ENCODE assay signal across 12 cellular contexts in genomic region chr7:158702944-158703343, GRCh38. TPM values are rescaled to one million over a fixed set of nuclear protein-coding genes. Genes with fewer than 3 reads are reported as not detected.
DNase-seq lines count a peak whose midpoint lies in the region; ATAC-seq, FAIRE-seq and TF ChIP-seq lines count a peak whose summit lies in the region.
"Had no signal": no experiment of that assay in that cellular context is flagged by ENCODE, and none has a peak within 500 bp of the region (broad histone marks: within the 10 kb centered on the region; RNA-seq: fewer than 3 reads in every experiment).

No MANE protein-coding gene starts in this region.

- H3K9ac ChIP-seq in HepG2 (ENCODE audit: insufficient read depth, low read depth, low read length) (peak overlapping the region; percentile 96), OCI-LY1 (ENCODE audit: low read length) (peak overlapping the region; percentile 99), H1 (replicated peaks in 1 of 4; ENCODE audit: extremely low read depth in 1 of 4, low read depth in 3 of 4, low read length in 3 of 4) (peak overlapping the region in 1 of 4 experiments; percentile 13; a peak in 1 of 7 replicates)

- H4K91ac ChIP-seq in H1 (replicated peaks; ENCODE audit: insufficient read length, low read length): no peak overlapping the region

- no peak overlapping the region for H4K5ac ChIP-seq in H1 (ENCODE audit: insufficient read length, low read depth, low read length)

- DNase-seq in HepG2 (ENCODE audit: low spot score) (no peak), right lobe of liver (no peak), H1 (ENCODE audit: low read depth in 1 of 2, low spot score in 2 of 2) (no peak), lower leg skin (ENCODE audit: low spot score in 2 of 2) (no peak)
- DNase-seq: stimulated activated CD4-positive, alpha-beta T cell treated with anti-CD3 and anti-CD28 coated beads, Interleukin-15, amount 100 ng/mL, for 24 hours had no signal

- peak overlapping the region; percentile 77 to 99 (median 98); a peak in 4 of 6 replicates for H3K4me3 ChIP-seq in HepG2 (replicated peaks in 1 of 3; ENCODE audit: insufficient read depth in 1 of 3, low read depth in 2 of 3, low read length in 3 of 3)
- H3K4me3 ChIP-seq in right lobe of liver: no peak overlapping the region
- H3K4me3 ChIP-seq in OCI-LY1 (ENCODE audit: low read depth, low read length, poor library complexity, severe bottlenecking): peak overlapping the region; percentile 98
- H3K4me3 ChIP-seq in H1 (ENCODE audit: extremely low read depth in 1 of 4, insufficient read depth in 2 of 4, low read depth in 3 of 4, low read length in 4 of 4): peak overlapping the region; percentile 7 to 96 (median 84); a peak in 5 of 8 replicates
- no peak overlapping the region for H3K4me3 ChIP-seq in lower leg skin (ENCODE audit: low read depth, poor library complexity, severe bottlenecking)
- H3K4me3 ChIP-seq: ascending aorta, thoracic aorta had no signal

- H3K79me2 ChIP-seq in HepG2 (ENCODE audit: insufficient read depth, low read length): peaks cover 50% of the 10 kb centered on the region
- H3K79me2 ChIP-seq in OCI-LY1 (ENCODE audit: insufficient read depth, low read length): peaks cover 61% of the 10 kb centered on the region
- peaks cover 18 to 64% of the 10 kb centered on the region in 2 experiments for H3K79me2 ChIP-seq in H1 (ENCODE audit: control insufficient read depth in 1 of 2, insufficient read depth in 2 of 2, low read length in 2 of 2)

- ATAC-seq in HepG2: no peak
- ATAC-seq in right lobe of liver: no peak
- ATAC-seq in GM18868 (IDR thresholded peaks at IDR 0.05; ENCODE audit: unreplicated experiment): no peak
- no peak for ATAC-seq in GM19023 (IDR thresholded peaks at IDR 0.05; ENCODE audit: unreplicated experiment)
- no peak for ATAC-seq in HG02798 (IDR thresholded peaks at IDR 0.05; ENCODE audit: poor library complexity, unreplicated experiment)

- H3F3A ChIP-seq in OCI-LY1 (ENCODE audit: insufficient read depth, low read length): no peaks in the 10 kb centered on the region

- no peak for TF ChIP-seq RAD21 in HepG2 (CRISPR knock-in tag; IDR thresholded peaks at IDR 0.05)
- no peak for TF ChIP-seq RAD21 in H1 (IDR thresholded peaks at IDR 0.05 in 1 of 2, conservative IDR thresholded peaks at IDR 0.05 in 1 of 2; ENCODE audit: low read depth in 2 of 2, low read length in 2 of 2)

- no peak overlapping the region; the same call in 1 of the 2 replicates for H3K18ac ChIP-seq in H1 (ENCODE audit: extremely low read depth, low read length)

- TF ChIP-seq CTCF in HepG2 (CRISPR knock-in tag; IDR thresholded peaks at IDR 0.05) (no peak), right lobe of liver (IDR thresholded peaks at IDR 0.05) (no peak), OCI-LY1 (IDR thresholded peaks at IDR 0.05; ENCODE audit: low read length) (no peak), H1 (IDR thresholded peaks at IDR 0.05; ENCODE audit: control extremely low read depth in 1 of 3, insufficient read depth in 1 of 3, low read depth in 1 of 3, low read length in 3 of 3) (no peak), lower leg skin (IDR thresholded peaks at IDR 0.05) (no peak)

- H3K27me3 ChIP-seq in HepG2 (ENCODE audit: control insufficient read depth in 1 of 2, insufficient read depth in 2 of 2, low read length in 2 of 2) (no peaks in the 10 kb centered on the region; a peak in 1 of 5 replicates), right lobe of liver (no peaks in the 10 kb centered on the region), OCI-LY1 (ENCODE audit: insufficient read depth, low read length) (no peaks in the 10 kb centered on the region), H1 (replicated peaks in 1 of 4; ENCODE audit: control insufficient read depth in 3 of 4, extremely low read depth in 1 of 4, insufficient read depth in 3 of 4, low read length in 3 of 4) (no peaks in the 10 kb centered on the region)
- H3K27me3 ChIP-seq: ascending aorta had no signal

- no peak overlapping the region for H3K23ac ChIP-seq in H1 (ENCODE audit: insufficient read length)

- in situ Hi-C loops in HepG2 (cut with HindIII; ENCODE audit: extremely low pct_ligation_motif_present, low pct_unique_long_range_greater_than_20kb): no loop called here

- H3K9me2 ChIP-seq in OCI-LY1 (ENCODE audit: low read depth, low read length): no peaks in the 10 kb centered on the region

- peak; percentile 8 for FAIRE-seq in HepG2 (lab: Jason Lieb, UNC)
- FAIRE-seq in H1 (lab: Jason Lieb, UNC): no peak
- FAIRE-seq: frontal cortex had no signal

- H3K23me2 ChIP-seq in H1 (ENCODE audit: low read depth, low read length): peaks cover 6% of the 10 kb centered on the region; the same call in 1 of the 2 replicates

- BruUV-seq in HepG2 (replicated peaks; lab: Mats Ljungman, UMichigan): no TSS peak

- H2BK20ac ChIP-seq in H1 (ENCODE audit: low read length): no peak overlapping the region

- peaks cover 8% of the 10 kb centered on the region; the same call in 1 of the 2 replicates for H3K79me1 ChIP-seq in H1 (ENCODE audit: low read depth, low read length)

- WGBS in HepG2 (ENCODE audit: low lambda C conversion rate): 55% methylated on average over 3 of the region's 3 CpGs
- WGBS in right lobe of liver (ENCODE audit: insufficient coverage, low coverage, low lambda C conversion rate, missing lambda C conversion rate): 47% methylated on average over 3 of the region's 3 CpGs
- 44% methylated on average over 3 of the region's 3 CpGs; no CpG with 5 or more reads in 1 of the 2 experiments for WGBS in H1 (ENCODE audit: extremely low coverage in 1 of 2, insufficient coverage in 1 of 2, insufficient read length in 1 of 2, insufficient replicate concordance in 2 of 2, low coverage in 1 of 2, low lambda C conversion rate in 2 of 2, missing lambda C conversion rate in 1 of 2), 2 experiments
- WGBS in lower leg skin, 2 donors: 38 to 60% methylated on average over 3 of the region's 3 CpGs

- no peak for TF ChIP-seq EP300 in HepG2 (IDR thresholded peaks at IDR 0.05; ENCODE audit: low read depth in 2 of 2, low read length in 2 of 2)
- no peak for TF ChIP-seq EP300 in HepG2 (CRISPR knock-in tag; IDR thresholded peaks at IDR 0.05; ENCODE audit: borderline replicate concordance)
- TF ChIP-seq EP300 in H1 (IDR thresholded peaks at IDR 0.05; ENCODE audit: borderline replicate concordance in 1 of 2, low read depth in 2 of 2, low read length in 2 of 2): no peak

- H4K20me1 ChIP-seq in HepG2 (ENCODE audit: insufficient read depth, low read length) (no peaks in the 10 kb centered on the region), OCI-LY1 (ENCODE audit: insufficient read depth, low read length) (no peaks in the 10 kb centered on the region), H1 (replicated peaks in 1 of 2; ENCODE audit: control insufficient read depth in 1 of 2, insufficient read depth in 2 of 2, low read length in 2 of 2) (peaks cover 2 to 7% of the 10 kb centered on the region in 2 experiments)

- no peak overlapping the region for H3K4ac ChIP-seq in H1 (replicated peaks; ENCODE audit: insufficient read length, low read depth, low read length)

- H3K27ac ChIP-seq in HepG2 (ENCODE audit: extremely low read length, insufficient read depth, low read length) (peak overlapping the region; percentile 37), right lobe of liver (no peak overlapping the region), OCI-LY1 (ENCODE audit: low read depth, low read length, poor library complexity, severe bottlenecking) (peak overlapping the region; percentile 75), H1 (ENCODE audit: low read depth, low read length) (no peak overlapping the region)
- H3K27ac ChIP-seq: ascending aorta, thoracic aorta had no signal

- CTCF ChIA-PET in HepG2 (lab: Yijun Ruan, JAX; ENCODE audit: low intra/inter-chr PET ratio, low total read pairs): no interaction called here
- CTCF ChIA-PET in H1 (lab: Charles Lee; ENCODE audit: partially characterized antibody): no interaction called here

- H3K14ac ChIP-seq in H1 (ENCODE audit: insufficient read length): no peak overlapping the region

- H3K9me3 ChIP-seq in HepG2 (ENCODE audit: low read length) (no peaks in the 10 kb centered on the region), right lobe of liver (peaks cover 0 to 4% (median 0%) of the 10 kb centered on the region in 4 donors), OCI-LY1 (ENCODE audit: low read length) (peaks cover 12% of the 10 kb centered on the region), H1 (ENCODE audit: insufficient read depth in 2 of 2, low read depth in 1 of 2, low read length in 1 of 2) (no peaks in the 10 kb centered on the region)
- H3K9me3 ChIP-seq: ascending aorta, thoracic aorta had no signal

- peak overlapping the region; percentile 82; the same call in 1 of the 2 replicates for H2BK12ac ChIP-seq in H1 (ENCODE audit: low read depth, low read length)

- 0 out of 2 replicates have a peak overlapping the region, but pooled peaks have one; percentile 47 for H2AK5ac ChIP-seq in H1 (ENCODE audit: low read depth, low read length)

- H3K4me1 ChIP-seq in HepG2 (ENCODE audit: insufficient read depth, low read length) (peaks cover 51% of the 10 kb centered on the region), right lobe of liver (no peaks in the 10 kb centered on the region), OCI-LY1 (ENCODE audit: insufficient read depth, low read length, severe bottlenecking) (peaks cover 42% of the 10 kb centered on the region), H1 (replicated peaks in 1 of 4; ENCODE audit: control insufficient read depth in 3 of 4, insufficient read depth in 4 of 4, low read length in 3 of 4) (peaks cover 6 to 20% (median 12%) of the 10 kb centered on the region in 4 experiments; a peak in 6 of 7 replicates)

- no peak overlapping the region for H4K8ac ChIP-seq in H1 (ENCODE audit: extremely low read depth, insufficient read depth, low read length)

- H3K36me3 ChIP-seq in HepG2 (replicated peaks in 1 of 2; ENCODE audit: control insufficient read depth in 1 of 2, insufficient read depth in 2 of 2, low read length in 2 of 2): peaks cover 0 to 30% of the 10 kb centered on the region in 2 experiments; a peak in 3 of 5 replicates
- no peaks in the 10 kb centered on the region for H3K36me3 ChIP-seq in right lobe of liver
- peaks cover 55% of the 10 kb centered on the region for H3K36me3 ChIP-seq in OCI-LY1 (ENCODE audit: insufficient read depth, low read length)
- H3K36me3 ChIP-seq in H1 (ENCODE audit: control insufficient read depth in 2 of 4, insufficient read depth in 4 of 4, low read length in 3 of 4): peaks cover 5 to 37% (median 28%) of the 10 kb centered on the region in 4 experiments
- H3K36me3 ChIP-seq: ascending aorta, thoracic aorta had no signal

- POLR2A ChIA-PET in HepG2 (lab: Yijun Ruan, JAX) (no interaction called here), H1 (lab: Charles Lee; ENCODE audit: partially characterized antibody) (interaction anchor here (1.2 kb wide), 1 partner anchor 45 kb away, joined by 3 read pairs; no protein-coding TSS in a partner anchor)

- H2BK120ac ChIP-seq in H1 (replicated peaks; ENCODE audit: low read depth, low read length): no peak overlapping the region

- H2BK15ac ChIP-seq in H1 (ENCODE audit: low read length): no peak overlapping the region

- intact Hi-C loops in HepG2 (cut with micrococcal nuclease; ENCODE audit: unreplicated experiment): loop anchor here (10.0 kb wide), 1 partner anchor 112 kb away; no protein-coding TSS in a partner anchor
- intact Hi-C loops in right lobe of liver (cut with DNase I): no loop called here
- intact Hi-C loops in lower leg skin (cut with DNase I; ENCODE audit: low total_unique reads): loop anchor here (10.0 kb wide), 1 partner anchor 142 kb away; no protein-coding TSS in a partner anchor

- TF ChIP-seq POLR2A in HepG2 (IDR thresholded peaks at IDR 0.05; ENCODE audit: insufficient read depth in 1 of 2, low read depth in 2 of 2, low read length in 2 of 2): no peak
- TF ChIP-seq POLR2A in right lobe of liver (IDR thresholded peaks at IDR 0.05): no peak
- no peak for TF ChIP-seq POLR2A in H1 (IDR thresholded peaks at IDR 0.05; ENCODE audit: control extremely low read depth in 1 of 2, low read depth in 2 of 2, low read length in 2 of 2)
- TF ChIP-seq POLR2A in lower leg skin (IDR thresholded peaks at IDR 0.05): no peak

- no peak overlapping the region for H2BK5ac ChIP-seq in H1 (ENCODE audit: low read depth, low read length)

- no peak overlapping the region for H2AFZ ChIP-seq in HepG2 (ENCODE audit: low read length)
- H2AFZ ChIP-seq in OCI-LY1 (ENCODE audit: low read length): no peak overlapping the region
- no peak overlapping the region for H2AFZ ChIP-seq in H1 (ENCODE audit: low read length)

- H3K4me2 ChIP-seq in HepG2 (ENCODE audit: low read depth, low read length) (peak overlapping the region; percentile 82), OCI-LY1 (ENCODE audit: low read length) (peak overlapping the region; percentile 75), H1 (ENCODE audit: insufficient read depth in 1 of 2, low read depth in 2 of 2, low read length in 2 of 2) (peak overlapping the region; percentile 83 to 99)

- H3K56ac ChIP-seq in H1 (replicated peaks; ENCODE audit: insufficient read length, low read depth, low read length): no peak overlapping the region

RNA-seq across cellular contexts. Expression of gene NCAPG2, which starts 1.7 kb away (rescaled TPM):
- total RNA-seq in HepG2 (2016; rRNA removed; fragmentation: Illumina TruSeq; extraction: Trizol) (30.7 and 46.3 TPM in 2 replicates), right lobe of liver (1 to 10 TPM; 2.7 to 4.8 (median 4.2) TPM), lower leg skin (1 to 10 TPM; 5.2 to 9.7 (median 6.1) TPM)
- total RNA-seq in HepG2 (2016; cell fraction: cytosol; rRNA removed; fragmentation: Illumina TruSeq; extraction: Trizol; ENCODE audit: low read depth): 4.3 and 4.9 TPM in 2 replicates
- 31.3 and 48.9 TPM in 2 replicates for total RNA-seq in HepG2 (2016; cell fraction: insoluble cytoplasmic fraction; rRNA removed; fragmentation: Illumina TruSeq; extraction: Trizol)
- 10.3 and 10.6 TPM in 2 replicates for total RNA-seq in HepG2 (2016; cell fraction: membrane; rRNA removed; fragmentation: Illumina TruSeq; extraction: Trizol)
- total RNA-seq in HepG2 (2016; cell fraction: nucleus; rRNA removed; fragmentation: Illumina TruSeq; extraction: Trizol): 33.8 and 35.6 TPM in 2 replicates
- polyA plus RNA-seq in HepG2 (2011; rRNA removed) (10.4 and 15.1 TPM in 2 replicates), H1 (2011; rRNA removed) (49.9 and 50.1 TPM in 2 replicates)
- polyA plus RNA-seq in HepG2 (2011; cell fraction: cytosol; rRNA removed): 10.6 and 12.1 TPM in 2 replicates
- polyA plus RNA-seq in HepG2 (2011; cell fraction: nucleus; rRNA removed): 14.6 and 15.9 TPM in 2 replicates
- polyA plus RNA-seq in HepG2 (2012): 9.7 and 17.7 TPM in 2 replicates
- polyA plus RNA-seq in HepG2 (2016; cell fraction: cytosol; fragmentation: Illumina TruSeq; extraction: Trizol; ENCODE audit: low read depth): 0.87 and 1.1 TPM in 2 replicates
- polyA plus RNA-seq in HepG2 (2016; cell fraction: insoluble cytoplasmic fraction; fragmentation: Illumina TruSeq; extraction: Trizol; ENCODE audit: low read depth): 41.4 and 43.6 TPM in 2 replicates
- polyA plus RNA-seq in HepG2 (2016; cell fraction: membrane; fragmentation: Illumina TruSeq; extraction: Trizol; ENCODE audit: low read depth): 3.0 and 3.9 TPM in 2 replicates
- 40.5 and 41.8 TPM in 2 replicates for polyA plus RNA-seq in HepG2 (2016; cell fraction: nucleus; fragmentation: Illumina TruSeq; extraction: Trizol; ENCODE audit: insufficient read depth, low read depth)
- polyA minus RNA-seq in HepG2 (2011; rRNA and poly(A)+ RNA removed; ENCODE audit: low replicate concordance): 50.3 and 124 TPM in 2 replicates
- 9.1 and 16.4 TPM in 2 replicates for polyA minus RNA-seq in HepG2 (2011; cell fraction: cytosol; rRNA and poly(A)+ RNA removed)
- polyA minus RNA-seq in HepG2 (2011; cell fraction: nucleus; rRNA and poly(A)+ RNA removed): 27.6 and 33.7 TPM in 2 replicates
- total RNA-seq in H1 (2021; fragmentation: NEBNext Ultra II Directional; extraction: Animal tissue kit (Norgen Biotek cat#: 25700)): 119 and 125 TPM in 2 replicates
- 83.7 TPM for polyA plus RNA-seq in H1 (2011; cell fraction: cytosol; rRNA removed)
- 66.1 TPM for polyA plus RNA-seq in H1 (2011; cell fraction: nucleus; rRNA removed)
- 106 to 137 TPM (median 113 TPM) in 4 replicates for polyA plus RNA-seq in H1 (2012, experiment 1 of 2)
- 7.3 TPM for polyA plus RNA-seq in H1 (2012, experiment 2 of 2)
- polyA plus RNA-seq in H1 (2013, experiment 1 of 2): 36.6 TPM
- polyA plus RNA-seq in H1 (2013, experiment 2 of 2): 39.2 TPM
- 167 and 172 TPM in 2 replicates for polyA minus RNA-seq in H1 (2011; rRNA and poly(A)+ RNA removed)
- polyA minus RNA-seq in H1 (2011; cell fraction: cytosol; rRNA and poly(A)+ RNA removed): 79.4 TPM
- polyA minus RNA-seq in H1 (2011; cell fraction: nucleus; rRNA and poly(A)+ RNA removed): 106 TPM

Comparison
In these comparisons a context has a peak if more than half of its experiments do, and no peak if none do; other contexts are left out.
1. H3K27ac ChIP-seq: peak in HepG2 (single experiment) and OCI-LY1 (single experiment); none in right lobe of liver (0 of 3) and H1 (single experiment).
2. H3K4me3 ChIP-seq: peak in HepG2 (3 of 3), OCI-LY1 (single experiment) and H1 (4 of 4); none in right lobe of liver (0 of 3) and lower leg skin (single experiment).
3. intact Hi-C loops: an anchor here in HepG2 (10.0 kb wide) and lower leg skin (10.0 kb wide); none called in right lobe of liver.
4. Peak in every context shown above with its lines, with median percentiles within 50 percentile points of each other: H3K4me2 ChIP-seq.